Comparison of ENCODE assay signal across 19 cellular contexts in genomic region chr20:1932971-1933370, GRCh38. TPM values are rescaled to one million over a fixed set of nuclear protein-coding genes. Genes with fewer than 3 reads are reported as not detected.
"Had no signal": no experiment of that assay in that cellular context is flagged by ENCODE, and none has a peak within 500 bp of the region (broad histone marks: within the 10 kb centered on the region; RNA-seq: fewer than 3 reads in every experiment).

No MANE protein-coding gene starts in this region.

- H3K27me3 ChIP-seq: gastrocnemius medialis, hepatocyte, stomach, uterus had no signal

- DNase-seq: activated CD4-positive, alpha-beta T cell treated with anti-CD3 and anti-CD28 coated beads for 4 hours; activated CD8-positive, alpha-beta memory T cell treated with anti-CD3 and anti-CD28 coated beads, Interleukin-2, amount 50 U/mL, for 48 hours; activated CD8-positive, alpha-beta T cell treated with anti-CD3 and anti-CD28 coated beads for 36 hours; activated naive CD4-positive, alpha-beta T cell treated with Interleukin-2 at 50 U/mL for 16 hours; activated naive CD8-positive, alpha-beta T cell treated with anti-CD3 and anti-CD28 coated beads, Interleukin-2, amount 50 U/mL, for 24 hours; effector CD8-positive, alpha-beta T cell; mammary epithelial cell; nephron progenitor cell; stimulated activated CD4-positive, alpha-beta T cell treated with anti-CD3 and anti-CD28 coated beads, Interleukin-15, amount 100 ng/mL, for 24 hours; stimulated activated CD4-positive, alpha-beta T cell treated with anti-CD3 and anti-CD28 coated beads, Interleukin-4, amount 100 ng/mL, for 24 hours; stomach; T-helper 1 cell had no signal

- H3K36me3 ChIP-seq: uterus had no signal

- ATAC-seq: activated CD8-positive, alpha-beta T cell treated with anti-CD3 and anti-CD28 coated beads for 36 hours; activated naive CD8-positive, alpha-beta T cell treated with anti-CD3 and anti-CD28 coated beads, Interleukin-2, amount 50 U/mL, for 24 hours; mucosa of descending colon had no signal

- H3K27ac ChIP-seq: hepatocyte, VCaP had no signal

- H3K4me1 Mint-ChIP-seq: activated naive CD8-positive, alpha-beta T cell treated with anti-CD3 and anti-CD28 coated beads, Interleukin-2, amount 50 U/mL, for 24 hours had no signal

- H3K4me3 ChIP-seq: coronary artery, gastrocnemius medialis, hepatocyte, mucosa of descending colon, stomach, uterus had no signal

- H3K4me3 Mint-ChIP-seq: activated CD8-positive, alpha-beta T cell treated with anti-CD3 and anti-CD28 coated beads for 36 hours; activated naive CD8-positive, alpha-beta T cell treated with anti-CD3 and anti-CD28 coated beads, Interleukin-2, amount 50 U/mL, for 24 hours; activated T-helper 1 cell treated with anti-CD3 and anti-CD28 coated beads, Interleukin-12 subunit alpha, Interleukin-12 subunit beta, Interleukin-2, Interleukin-4 antibody, amounts not matched to agents 30 ng/mL and 10 ng/mL and 1 ng/mL, durations not matched to agents 14 hours and 24 hours and 36 hours; nephron progenitor cell had no signal

- H3K9me3 Mint-ChIP-seq: activated CD8-positive, alpha-beta T cell treated with anti-CD3 and anti-CD28 coated beads for 36 hours; activated naive CD8-positive, alpha-beta T cell treated with anti-CD3 and anti-CD28 coated beads, Interleukin-2, amount 50 U/mL, for 24 hours; activated T-helper 1 cell treated with anti-CD3 and anti-CD28 coated beads, Interleukin-12 subunit alpha, Interleukin-12 subunit beta, Interleukin-2, Interleukin-4 antibody, amounts not matched to agents 30 ng/mL and 10 ng/mL and 1 ng/mL, durations not matched to agents 14 hours and 24 hours and 36 hours; nephron progenitor cell had no signal

- H3K27ac Mint-ChIP-seq: activated CD8-positive, alpha-beta T cell treated with anti-CD3 and anti-CD28 coated beads for 36 hours; activated naive CD8-positive, alpha-beta T cell treated with anti-CD3 and anti-CD28 coated beads, Interleukin-2, amount 50 U/mL, for 24 hours; activated T-helper 1 cell treated with anti-CD3 and anti-CD28 coated beads, Interleukin-12 subunit alpha, Interleukin-12 subunit beta, Interleukin-2, Interleukin-4 antibody, amounts not matched to agents 30 ng/mL and 10 ng/mL and 1 ng/mL, durations not matched to agents 14 hours and 24 hours and 36 hours had no signal

- H3K9me3 ChIP-seq: gastrocnemius medialis, mucosa of descending colon, stomach, uterus had no signal

RNA-seq across cellular contexts. Expression of gene SIRPA, which starts 37.8 kb away (rescaled TPM):
- total RNA-seq: activated T-helper 1 cell treated with anti-CD3 and anti-CD28 coated beads, Interleukin-12 subunit alpha, Interleukin-12 subunit beta, Interleukin-2, Interleukin-4 antibody, amounts not matched to agents 30 ng/mL and 10 ng/mL and 1 ng/mL, durations not matched to agents 14 hours and 24 hours and 36 hours had no signal
